In the genomic region with DNA sequence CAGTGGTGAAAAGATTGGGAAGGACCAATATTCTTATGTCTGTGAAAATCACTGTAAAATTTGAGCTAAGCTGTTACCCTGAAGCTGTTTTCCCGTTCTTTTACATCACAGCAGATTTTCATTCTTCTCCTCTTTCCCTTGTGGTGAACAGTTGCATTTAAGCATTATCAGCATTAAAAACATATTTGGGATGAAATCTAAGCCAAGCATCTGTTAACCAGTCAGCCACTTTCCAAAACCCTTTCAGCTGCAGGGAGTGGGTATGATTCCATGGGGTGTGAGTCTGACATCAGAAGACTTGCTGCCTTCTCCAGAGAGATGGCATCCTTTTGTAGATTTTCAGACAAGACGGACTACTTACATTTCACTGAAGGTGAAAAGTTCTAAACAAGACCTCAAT, we compare ENCODE assay signal across 1 cellular context.
TF ChIP-seq lines count a peak whose summit lies in the region.

No MANE protein-coding gene starts in this region.

TF ChIP-seq in GM23338, 12 proteins besides CTCF, POLR2A, EP300 and RAD21 (continued from another document):
- TF ChIP-seq ZNF462 (CRISPR knock-in tag; IDR thresholded peaks at IDR 0.05) (no peak), POLR2AphosphoS5 (IDR thresholded peaks at IDR 0.05; ENCODE audit: low read depth) (no peak), NANOG (IDR thresholded peaks at IDR 0.05; ENCODE audit: borderline replicate concordance) (no peak), CREB1 (CRISPR knock-in tag; IDR thresholded peaks at IDR 0.05; ENCODE audit: low read depth) (no peak), EZH2phosphoT487 (IDR thresholded peaks at IDR 0.05; ENCODE audit: unreplicated experiment) (no peak), REST (IDR thresholded peaks at IDR 0.05; ENCODE audit: unreplicated experiment) (no peak), JUNB (IDR thresholded peaks at IDR 0.05; ENCODE audit: unreplicated experiment) (no peak), EZH2 (IDR thresholded peaks at IDR 0.05; ENCODE audit: low read depth, unreplicated experiment) (no peak), STAT1 (IDR thresholded peaks at IDR 0.05; ENCODE audit: unreplicated experiment) (no peak), ZNF114 (CRISPR knock-in tag; IDR thresholded peaks at IDR 0.05) (no peak)
- TF ChIP-seq, protein P1, sequence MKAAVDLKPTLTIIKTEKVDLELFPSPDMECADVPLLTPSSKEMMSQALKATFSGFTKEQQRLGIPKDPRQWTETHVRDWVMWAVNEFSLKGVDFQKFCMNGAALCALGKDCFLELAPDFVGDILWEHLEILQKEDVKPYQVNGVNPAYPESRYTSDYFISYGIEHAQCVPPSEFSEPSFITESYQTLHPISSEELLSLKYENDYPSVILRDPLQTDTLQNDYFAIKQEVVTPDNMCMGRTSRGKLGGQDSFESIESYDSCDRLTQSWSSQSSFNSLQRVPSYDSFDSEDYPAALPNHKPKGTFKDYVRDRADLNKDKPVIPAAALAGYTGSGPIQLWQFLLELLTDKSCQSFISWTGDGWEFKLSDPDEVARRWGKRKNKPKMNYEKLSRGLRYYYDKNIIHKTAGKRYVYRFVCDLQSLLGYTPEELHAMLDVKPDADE (IDR thresholded peaks at IDR 0.05): no peak
TF ChIP-seq in GM23338: peak in this region for 0.
